ENCODE assay signal across 9 cellular contexts in genomic region chr1:67832737-67833594, GRCh38. TPM values are rescaled to one million over a fixed set of nuclear protein-coding genes. Genes with fewer than 3 reads are reported as not detected.
A peak's percentile ranks its signal among the peaks of the same experiment; 100 is the strongest.
DNase-seq lines count a peak whose midpoint lies in the region; ATAC-seq, FAIRE-seq and TF ChIP-seq lines count a peak whose summit lies in the region.
"Had no signal": no experiment of that assay in that cellular context is flagged by ENCODE, and none has a peak within 500 bp of the region (broad histone marks: within the 10 kb centered on the region; RNA-seq: fewer than 3 reads in every experiment).

Gene GNG12 (minus strand): TSS chr1:67833467. CDS start chr1:67707686, 125,781 bp downstream.

- peaks cover 28% of the 10 kb centered on the region for H3K4me1 ChIP-seq in astrocyte (ENCODE audit: insufficient read depth, low read length)
- peaks cover 0 to 19% of the 10 kb centered on the region in 2 donors for H3K4me1 ChIP-seq in right atrium auricular region

- no peaks in the 10 kb centered on the region for H3K27me3 Mint-ChIP-seq in astrocyte (ENCODE audit: low read depth, unreplicated experiment)

- peak within 1 kb of the TSS; percentile 94 for H3K4me3 Mint-ChIP-seq in astrocyte (ENCODE audit: unreplicated experiment)

- H3K9me3 ChIP-seq in astrocyte (ENCODE audit: insufficient read depth, low read depth, low read length) = no peaks in the 10 kb centered on the region
- H3K9me3 ChIP-seq in right atrium auricular region = no peaks in the 10 kb centered on the region

- peaks cover 9% of the 10 kb centered on the region for H3K4me1 Mint-ChIP-seq in astrocyte (ENCODE audit: low read depth, unreplicated experiment)

- H3K27ac ChIP-seq in astrocyte (ENCODE audit: low read depth, low read length) (peak within 1 kb of the TSS; percentile 84), right atrium auricular region (peak within 1 kb of the TSS; percentile 78 to 84)

- H3K36me3 Mint-ChIP-seq in astrocyte (ENCODE audit: low read depth, unreplicated experiment) = no peaks in the 10 kb centered on the region

- H4K20me1 ChIP-seq in astrocyte (ENCODE audit: insufficient read depth, low read length) = peaks cover 33% of the 10 kb centered on the region

- peak within 1 kb of the TSS; percentile 97 for H3K4me2 ChIP-seq in astrocyte (ENCODE audit: low read length)

- H3K9ac ChIP-seq in astrocyte (ENCODE audit: low read length) = peak within 1 kb of the TSS; percentile 97

- TF ChIP-seq CTCF in astrocyte (IDR thresholded peaks at IDR 0.05; ENCODE audit: insufficient read depth, low read depth, low read length) (no peak), right atrium auricular region (IDR thresholded peaks at IDR 0.05) (no peak)

- DNase-seq in D341Med (ENCODE audit: low spot score) (peak; percentile 81), NCI-H82 treated with DMSO at 0.1 percent for 48 hours (lab: John Stamatoyannopoulos, UW; ENCODE audit: unreplicated experiment) (peak; percentile 46), astrocyte (ENCODE audit: low read depth) (peak; percentile 62), right atrium auricular region (ENCODE audit: low spot score) (no peak), pons (ENCODE audit: low spot score) (peak; percentile 15)

- peak; percentile 59 for ATAC-seq in GM21619 (IDR thresholded peaks at IDR 0.05; ENCODE audit: unreplicated experiment)
- ATAC-seq in GM21786 (IDR thresholded peaks at IDR 0.05; ENCODE audit: unreplicated experiment) = no peak
- ATAC-seq in HG03196 (IDR thresholded peaks at IDR 0.05; ENCODE audit: unreplicated experiment) = no peak

- peaks cover 58% of the 10 kb centered on the region for H3K79me2 ChIP-seq in astrocyte (ENCODE audit: insufficient read depth, low read length)

- no peak for FAIRE-seq in astrocyte (lab: Jason Lieb, UNC)
- FAIRE-seq: TTC549 had no signal

- H3K9me3 Mint-ChIP-seq in astrocyte (ENCODE audit: unreplicated experiment) = no peaks in the 10 kb centered on the region

- H3K27ac Mint-ChIP-seq in astrocyte (ENCODE audit: unreplicated experiment) = peak within 1 kb of the TSS; percentile 95

- peak within 1 kb of the TSS; percentile 64 for H2AFZ ChIP-seq in astrocyte (ENCODE audit: low read depth, low read length)

- H3K27me3 ChIP-seq in astrocyte (ENCODE audit: insufficient read depth, low read length) (no peaks in the 10 kb centered on the region), right atrium auricular region (no peaks in the 10 kb centered on the region)

- H3K4me3 ChIP-seq in astrocyte (ENCODE audit: insufficient read depth, low read depth, low read length) = peak within 1 kb of the TSS; percentile 96
- peak within 1 kb of the TSS; percentile 64 to 81 for H3K4me3 ChIP-seq in right atrium auricular region

- H3K36me3 ChIP-seq in astrocyte (ENCODE audit: insufficient read depth, low read length) = peaks cover 11% of the 10 kb centered on the region
- H3K36me3 ChIP-seq in right atrium auricular region = no peaks in the 10 kb centered on the region

RNA-seq across cellular contexts. Expression of gene GNG12, which starts in this region (rescaled TPM):
- total RNA-seq in astrocyte (96.8 and 101 TPM in 2 replicates), right atrium auricular region (10 to 100 TPM; 29.1 to 45.4 TPM)
